In genomic region chr17:79023180-79023705, GRCh38 we compare ENCODE assay signal across 1 cellular context.
TF ChIP-seq lines count a peak whose summit lies in the region.

No MANE protein-coding gene starts in this region.

TF ChIP-seq in GM23338, 12 proteins besides CTCF, POLR2A, EP300 and RAD21 (continued from another document):
- TF ChIP-seq REST (IDR thresholded peaks at IDR 0.05; ENCODE audit: unreplicated experiment) = no peak
- TF ChIP-seq ZNF462 (CRISPR knock-in tag; IDR thresholded peaks at IDR 0.05) = no peak
